29 cellular contexts compared by ENCODE assay signal in the genomic region with DNA sequence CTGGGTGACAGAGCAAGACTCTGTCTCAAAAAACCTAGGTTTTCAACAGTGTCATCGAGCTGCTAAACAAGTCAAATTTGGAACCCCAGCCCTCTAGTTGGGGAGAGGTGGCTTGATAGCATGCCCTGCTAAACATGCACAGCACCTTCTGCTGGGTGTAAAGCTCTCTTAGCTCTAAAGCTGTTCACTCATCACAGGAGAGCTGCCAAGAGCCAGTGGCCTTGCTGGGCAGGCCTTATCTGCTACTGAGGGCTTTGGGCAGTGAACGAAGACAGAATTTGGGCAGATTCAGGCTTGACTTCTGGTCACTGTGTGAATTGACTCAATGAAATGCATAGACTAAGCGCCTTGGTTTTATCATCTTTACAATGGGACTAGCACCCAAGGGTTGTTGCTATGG.
"Had no signal": no experiment of that assay in that cellular context is flagged by ENCODE, and none has a peak within 500 bp of the region (broad histone marks: within the 10 kb centered on the region; RNA-seq: fewer than 3 reads in every experiment).

No MANE protein-coding gene starts in this region.

- ATAC-seq: naive thymus-derived CD8-positive, alpha-beta T cell; right cardiac atrium; right lobe of liver; stimulated activated effector memory CD8-positive, alpha-beta T cell treated with anti-CD3 and anti-CD28 coated beads, Interleukin-12 subunit alpha, Interleukin-12 subunit beta, amount 100 ng/mL, for 72 hours; stimulated activated naive B cell treated with anti-CD40 and anti-IgM and Interleukin-4, amounts not matched to agents 10 μg/mL and 1 μg/mL and 100 μg/mL, for 72 hours had no signal

- H3K4me1 Mint-ChIP-seq: naive B cell; naive thymus-derived CD8-positive, alpha-beta T cell; neural crest cell; stimulated activated effector memory CD8-positive, alpha-beta T cell treated with anti-CD3 and anti-CD28 coated beads, Interleukin-12 subunit alpha, Interleukin-12 subunit beta, amount 100 ng/mL, for 72 hours; stimulated activated naive B cell treated with anti-CD40 and anti-IgM and Interleukin-4, amounts not matched to agents 10 μg/mL and 1 μg/mL and 100 μg/mL, for 72 hours had no signal

- H3K4me3 Mint-ChIP-seq: naive B cell; naive thymus-derived CD8-positive, alpha-beta T cell; natural killer cell treated with Interleukin-12 subunit alpha and Interleukin-12 subunit beta and Interleukin-15 and Interleukin-18, amount 100 ng/mL, for 72 hours; nephron progenitor cell; neural crest cell; stimulated activated effector memory CD8-positive, alpha-beta T cell treated with anti-CD3 and anti-CD28 coated beads, Interleukin-12 subunit alpha, Interleukin-12 subunit beta, amount 100 ng/mL, for 72 hours; stimulated activated naive B cell treated with anti-CD40 and anti-IgM and Interleukin-4, amounts not matched to agents 10 μg/mL and 1 μg/mL and 100 μg/mL, for 72 hours; stimulated activated naive CD8-positive, alpha-beta T cell treated with anti-CD3 and anti-CD28 coated beads, Interleukin-15, Interleukin-2, amounts not matched to agents 100 ng/mL and 50 ng/mL, for 24 hours had no signal

- DNase-seq: naive B cell; naive thymus-derived CD8-positive, alpha-beta T cell; nephron progenitor cell; nucleus accumbens; ovary; retina; right cardiac atrium; right lobe of liver; sigmoid colon; small intestine; stimulated activated CD4-positive, alpha-beta T cell treated with anti-CD3 and anti-CD28 coated beads, Interleukin-15, amount 100 ng/mL, for 24 hours; stimulated activated CD4-positive, alpha-beta T cell treated with anti-CD3 and anti-CD28 coated beads, Interleukin-2, amount 100 ng/mL, for 24 hours; stimulated activated CD4-positive, alpha-beta T cell treated with anti-CD3 and anti-CD28 coated beads, Interleukin-2, amount 100 ng/mL, for 48 hours; stimulated activated CD4-positive, alpha-beta T cell treated with anti-CD3 and anti-CD28 coated beads, Interleukin-4, amount 100 ng/mL, for 24 hours; stimulated activated naive B cell treated with anti-CD40 and anti-IgM and Interleukin-4, amounts not matched to agents 10 μg/mL and 1 μg/mL and 100 μg/mL, for 72 hours; stimulated activated naive CD4-positive, alpha-beta T cell treated with Interleukin-2 at 50 U/mL for 16 hours; stomach; thyroid gland; trophoblast cell; upper lobe of right lung; uterus had no signal

- H3K27me3 Mint-ChIP-seq: natural killer cell treated with Interleukin-12 subunit alpha and Interleukin-12 subunit beta and Interleukin-15 and Interleukin-18, amount 100 ng/mL, for 72 hours had no signal

- H3K4me3 ChIP-seq: ovary, prostate gland, right lobe of liver, sigmoid colon, stomach, thoracic aorta, thyroid gland, tibial nerve, upper lobe of right lung, uterus had no signal

- H3K9me3 Mint-ChIP-seq: neural crest cell had no signal

- H3K27ac ChIP-seq: neutrophil, ovary, prostate gland, right lobe of liver, sigmoid colon, stomach, thoracic aorta, thyroid gland, tibial nerve, upper lobe of right lung, uterus had no signal

- H3K36me3 Mint-ChIP-seq: naive B cell; naive thymus-derived CD8-positive, alpha-beta T cell; natural killer cell treated with Interleukin-12 subunit alpha and Interleukin-12 subunit beta and Interleukin-15 and Interleukin-18, amount 100 ng/mL, for 72 hours; stimulated activated effector memory CD8-positive, alpha-beta T cell treated with anti-CD3 and anti-CD28 coated beads, Interleukin-12 subunit alpha, Interleukin-12 subunit beta, amount 100 ng/mL, for 72 hours; stimulated activated naive B cell treated with anti-CD40 and anti-IgM and Interleukin-4, amounts not matched to agents 10 μg/mL and 1 μg/mL and 100 μg/mL, for 72 hours had no signal

- H3K27ac Mint-ChIP-seq: naive B cell; naive thymus-derived CD8-positive, alpha-beta T cell; natural killer cell treated with Interleukin-12 subunit alpha and Interleukin-12 subunit beta and Interleukin-15 and Interleukin-18, amount 100 ng/mL, for 72 hours; nephron progenitor cell; stimulated activated effector memory CD8-positive, alpha-beta T cell treated with anti-CD3 and anti-CD28 coated beads, Interleukin-12 subunit alpha, Interleukin-12 subunit beta, amount 100 ng/mL, for 72 hours; stimulated activated naive B cell treated with anti-CD40 and anti-IgM and Interleukin-4, amounts not matched to agents 10 μg/mL and 1 μg/mL and 100 μg/mL, for 72 hours; stimulated activated naive CD8-positive, alpha-beta T cell treated with anti-CD3 and anti-CD28 coated beads, Interleukin-15, Interleukin-2, amounts not matched to agents 100 ng/mL and 50 ng/mL, for 24 hours had no signal
